Comparison of ENCODE assay signal across 8 cellular contexts in the genomic region with DNA sequence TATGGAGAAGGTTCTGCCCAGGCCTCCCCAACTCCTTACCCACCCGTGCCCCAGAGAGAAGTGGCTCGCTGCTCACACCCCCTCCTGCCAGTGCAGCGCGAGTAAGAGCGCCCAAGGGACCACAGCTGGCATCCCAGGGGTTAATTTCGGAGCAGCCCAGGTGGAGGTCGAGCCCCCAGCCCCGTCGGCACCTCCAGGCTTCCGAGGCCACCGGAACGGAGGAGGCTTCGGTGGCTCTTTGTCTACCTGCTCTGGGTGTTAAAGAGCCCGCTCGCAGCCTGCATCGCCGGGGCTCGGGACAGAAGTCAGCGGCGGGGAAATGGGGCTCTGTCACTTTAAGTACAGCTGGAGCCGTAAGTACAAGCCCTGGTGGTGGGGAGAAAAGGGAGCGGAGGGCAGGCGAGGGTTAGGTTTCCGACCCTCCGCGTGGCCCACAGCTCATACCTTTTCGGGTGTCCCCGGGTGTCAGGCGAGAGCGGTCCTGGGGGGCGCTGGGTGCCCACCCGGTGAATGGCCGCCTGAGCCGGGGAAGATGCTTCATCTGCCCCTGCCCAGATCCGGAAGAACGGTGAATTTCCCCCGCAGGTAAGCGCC.
DNase-seq lines count a peak whose midpoint lies in the region; ATAC-seq and TF ChIP-seq lines count a peak whose summit lies in the region.

No MANE protein-coding gene starts in this region.

- peaks cover 23 to 37% of the 10 kb centered on the region in 2 donors for H3K27me3 Mint-ChIP-seq in CD8-positive, alpha-beta memory T cell
- H3K27me3 Mint-ChIP-seq in activated CD4-positive, alpha-beta T cell treated with anti-CD3 and anti-CD28 coated beads, Interleukin-2, amount 10 ng/mL, durations not matched to agents 7 days and 5 days: peaks cover 54% of the 10 kb centered on the region

- no peaks in the 10 kb centered on the region for H3K36me3 ChIP-seq in CD8-positive, alpha-beta memory T cell (ENCODE audit: insufficient read depth, low read length)
- H3K36me3 ChIP-seq in Loucy (ENCODE audit: insufficient read depth, low read length) (no peaks in the 10 kb centered on the region), colonic mucosa (no peaks in the 10 kb centered on the region), right lobe of liver (no peaks in the 10 kb centered on the region)

- H2AFZ ChIP-seq in Loucy (ENCODE audit: low read length): peak overlapping the region; percentile 98

- ATAC-seq in right lobe of liver (peak; percentile 63 to 77 (median 74)), GM21576 (IDR thresholded peaks at IDR 0.05; ENCODE audit: unreplicated experiment) (no peak), GM18519 (IDR thresholded peaks at IDR 0.05; ENCODE audit: low FRiP score, unreplicated experiment) (no peak)

- peak overlapping the region; percentile 7 for H3K27ac ChIP-seq in CD8-positive, alpha-beta memory T cell (ENCODE audit: low read depth, low read length)
- H3K27ac ChIP-seq in colonic mucosa: peak overlapping the region; percentile 18
- no peak overlapping the region for H3K27ac ChIP-seq in right lobe of liver

- peak overlapping the region in 3 of 8 donors; percentile 57 to 73 (median 72) for H3K27ac Mint-ChIP-seq in CD8-positive, alpha-beta memory T cell
- H3K27ac Mint-ChIP-seq in activated CD4-positive, alpha-beta T cell treated with anti-CD3 and anti-CD28 coated beads, Interleukin-2, amount 10 ng/mL, durations not matched to agents 7 days and 5 days: no peak overlapping the region

- no peaks in the 10 kb centered on the region for H3K9me3 Mint-ChIP-seq in CD8-positive, alpha-beta memory T cell
- no peaks in the 10 kb centered on the region for H3K9me3 Mint-ChIP-seq in activated CD4-positive, alpha-beta T cell treated with anti-CD3 and anti-CD28 coated beads, Interleukin-2, amount 10 ng/mL, durations not matched to agents 7 days and 5 days

- CTCF ChIA-PET in CD8-positive, alpha-beta memory T cell (lab: Charles Lee): interaction anchor here (1.1 to 1.7 kb wide), 2 partner anchors 10 to 157 kb away, joined by 3 to 4 read pairs; no protein-coding TSS in a partner anchor
- CTCF ChIA-PET in activated CD4-positive, alpha-beta T cell treated with anti-CD3 and anti-CD28 coated beads, Interleukin-2, amount 10 ng/mL, durations not matched to agents 7 days and 5 days (lab: Charles Lee): no interaction called here

- H3F3A ChIP-seq in Loucy (ENCODE audit: low read depth): no peaks in the 10 kb centered on the region

- intact Hi-C loops in colonic mucosa (cut with DNase I): no loop called here
- intact Hi-C loops in right lobe of liver (cut with DNase I): no loop called here

- H3K4me3 ChIP-seq in CD8-positive, alpha-beta memory T cell (ENCODE audit: low read length): peak overlapping the region; percentile 47
- H3K4me3 ChIP-seq in Loucy (ENCODE audit: low read length, poor library complexity, severe bottlenecking): peak overlapping the region; percentile 83
- peak overlapping the region; percentile 94 for H3K4me3 ChIP-seq in colonic mucosa
- peak overlapping the region; percentile 33 to 44 (median 35) for H3K4me3 ChIP-seq in right lobe of liver

- H3K4me1 Mint-ChIP-seq in CD8-positive, alpha-beta memory T cell: peaks cover 21 to 36% (median 24%) of the 10 kb centered on the region in 3 donors
- H3K4me1 Mint-ChIP-seq in activated CD4-positive, alpha-beta T cell treated with anti-CD3 and anti-CD28 coated beads, Interleukin-2, amount 10 ng/mL, durations not matched to agents 7 days and 5 days: peaks cover 12% of the 10 kb centered on the region

- no peak for TF ChIP-seq CTCF in Loucy (conservative IDR thresholded peaks at IDR 0.05; ENCODE audit: low read length)
- TF ChIP-seq CTCF in colonic mucosa (IDR thresholded peaks at IDR 0.05): no peak
- TF ChIP-seq CTCF in right lobe of liver (IDR thresholded peaks at IDR 0.05): no peak

- H3K36me3 Mint-ChIP-seq in CD8-positive, alpha-beta memory T cell: peaks cover 0 to 5% (median 0%) of the 10 kb centered on the region in 3 donors
- no peaks in the 10 kb centered on the region for H3K36me3 Mint-ChIP-seq in activated CD4-positive, alpha-beta T cell treated with anti-CD3 and anti-CD28 coated beads, Interleukin-2, amount 10 ng/mL, durations not matched to agents 7 days and 5 days (ENCODE audit: low read depth)

- peaks cover 9% of the 10 kb centered on the region for H3K4me1 ChIP-seq in CD8-positive, alpha-beta memory T cell (ENCODE audit: insufficient read depth, low read length)
- H3K4me1 ChIP-seq in Loucy (ENCODE audit: insufficient read depth, low read length, poor library complexity, severe bottlenecking) (peaks cover 35% of the 10 kb centered on the region), colonic mucosa (no peaks in the 10 kb centered on the region), right lobe of liver (peaks cover 0 to 13% (median 0%) of the 10 kb centered on the region in 4 donors)

- 4% methylated on average over 13 of the region's 38 CpGs for WGBS in right lobe of liver (ENCODE audit: insufficient coverage, low coverage, low lambda C conversion rate, missing lambda C conversion rate)

- H3K9ac ChIP-seq in Loucy (ENCODE audit: low read depth, low read length, poor library complexity, severe bottlenecking) (peak overlapping the region; percentile 72), colonic mucosa (ENCODE audit: low read depth in 2 of 2, low read length in 2 of 2) (peak overlapping the region; percentile 75 to 77)

- peaks cover 10% of the 10 kb centered on the region for H3K27me3 ChIP-seq in CD8-positive, alpha-beta memory T cell (ENCODE audit: insufficient read depth, low read length, poor library complexity, severe bottlenecking)
- H3K27me3 ChIP-seq in Loucy (ENCODE audit: insufficient read depth, low read length, poor library complexity, severe bottlenecking) (no peaks in the 10 kb centered on the region), colonic mucosa (no peaks in the 10 kb centered on the region), right lobe of liver (no peaks in the 10 kb centered on the region)

- POLR2A ChIA-PET in CD8-positive, alpha-beta memory T cell (lab: Charles Lee): interaction anchor here (0.6 kb wide), 1 partner anchor 11 kb away, joined by 5 read pairs; no protein-coding TSS in a partner anchor
- POLR2A ChIA-PET in activated CD4-positive, alpha-beta T cell treated with anti-CD3 and anti-CD28 coated beads, Interleukin-2, amount 10 ng/mL, durations not matched to agents 7 days and 5 days (lab: Charles Lee): no interaction called here

- H3K4me3 Mint-ChIP-seq in CD8-positive, alpha-beta memory T cell: peak overlapping the region; percentile 88 to 94 (median 92)
- peak overlapping the region; percentile 72 for H3K4me3 Mint-ChIP-seq in activated CD4-positive, alpha-beta T cell treated with anti-CD3 and anti-CD28 coated beads, Interleukin-2, amount 10 ng/mL, durations not matched to agents 7 days and 5 days

- peak overlapping the region; percentile 71 for H3K4me2 ChIP-seq in Loucy (ENCODE audit: low read depth, low read length, poor library complexity, severe bottlenecking)

- no peak for TF ChIP-seq POLR2A in right lobe of liver (IDR thresholded peaks at IDR 0.05)

- DNase-seq in CD8-positive, alpha-beta memory T cell: peak; percentile 11 to 68 (median 40)
- DNase-seq in activated CD4-positive, alpha-beta T cell treated with anti-CD3 and anti-CD28 coated beads, Interleukin-2, amount 10 ng/mL, durations not matched to agents 7 days and 5 days: peak; percentile 48
- DNase-seq in colonic mucosa (peak; percentile 81), right lobe of liver (peak in 1 of 3 donors; percentile 46)
- DNase-seq in stimulated activated CD4-positive, alpha-beta T cell treated with anti-CD3 and anti-CD28 coated beads, Interleukin-4, amount 100 ng/mL, for 1 hour: peak; percentile 60

- no peaks in the 10 kb centered on the region for H3K79me2 ChIP-seq in Loucy (ENCODE audit: insufficient read depth, low read length)

- H3K9me2 ChIP-seq in Loucy (replicated peaks; ENCODE audit: low read depth, low read length): no peaks in the 10 kb centered on the region

- no peaks in the 10 kb centered on the region for H4K20me1 ChIP-seq in Loucy (ENCODE audit: insufficient read depth, low read length, poor library complexity, severe bottlenecking)

- H3K9me3 ChIP-seq in CD8-positive, alpha-beta memory T cell (ENCODE audit: low read length): no peaks in the 10 kb centered on the region
- H3K9me3 ChIP-seq in Loucy (ENCODE audit: insufficient read depth, low read depth, low read length): no peaks in the 10 kb centered on the region
- H3K9me3 ChIP-seq in colonic mucosa: no peaks in the 10 kb centered on the region
- H3K9me3 ChIP-seq in right lobe of liver: no peaks in the 10 kb centered on the region

Comparison
In these comparisons a context has a peak if more than half of its experiments do, and no peak if none do; other contexts are left out.
1. H3K27ac ChIP-seq: peak in CD8-positive, alpha-beta memory T cell (single experiment) and colonic mucosa (single experiment); none in right lobe of liver (0 of 3).
2. H3K4me3 ChIP-seq: peak in every context shown above with its lines; median percentile 94 in colonic mucosa; 83 in Loucy; 47 in CD8-positive, alpha-beta memory T cell; 35 in right lobe of liver.
3. ATAC-seq: peak in right lobe of liver (4 of 4); none in GM21576 (single experiment) and GM18519 (single experiment).